In genomic region chr19:39401549-39402416, GRCh38 we compare ENCODE assay signal across 8 cellular contexts. TPM values are rescaled to one million over a fixed set of nuclear protein-coding genes. Genes with fewer than 3 reads are reported as not detected.
DNase-seq lines count a peak whose midpoint lies in the region; TF ChIP-seq lines count a peak whose summit lies in the region.

No MANE protein-coding gene starts in this region.

- H3K36me3 Mint-ChIP-seq in chondrocyte (ENCODE audit: low read depth), result no peaks in the 10 kb centered on the region

- H3K4me1 ChIP-seq in HUES48 (ENCODE audit: control insufficient read depth, insufficient read depth, low read length), result peaks cover 33% of the 10 kb centered on the region
- H3K4me1 ChIP-seq in mesenchymal stem cell (ENCODE audit: control insufficient read depth, insufficient read depth, low read depth, low read length), result peaks cover 32% of the 10 kb centered on the region

- H2AK5ac ChIP-seq in mesenchymal stem cell (ENCODE audit: low read length, severe bottlenecking), result no peak overlapping the region

- H3K18ac ChIP-seq in mesenchymal stem cell (ENCODE audit: low read depth in 1 of 2, low read length in 2 of 2), result peak overlapping the region; percentile 97 to 100

- peaks cover 7% of the 10 kb centered on the region for H3K79me1 ChIP-seq in mesenchymal stem cell (replicated peaks; ENCODE audit: low read length, poor library complexity, severe bottlenecking)

- WGBS in mesenchymal stem cell, result 44% methylated on average over 27 of the region's 27 CpGs

- H3K4me3 ChIP-seq in GM06990 (replicated peaks; ENCODE audit: low read depth, low read length), result peak overlapping the region; percentile 5; the same call in 1 of the 2 replicates
- peak overlapping the region; percentile 68 for H3K4me3 ChIP-seq in HUES48 (ENCODE audit: low read depth, low read length)
- H3K4me3 ChIP-seq in mesenchymal stem cell (ENCODE audit: insufficient read depth in 1 of 2, low read depth in 1 of 2, low read length in 2 of 2), result peak overlapping the region; percentile 39 to 47

- H3K4me1 Mint-ChIP-seq in chondrocyte (ENCODE audit: low read depth), result peaks cover 62% of the 10 kb centered on the region

- H3K14ac ChIP-seq in mesenchymal stem cell (ENCODE audit: low read length in 2 of 2), result peak overlapping the region in 1 of 2 experiments; percentile 94

- H3K4me3 Mint-ChIP-seq in chondrocyte (ENCODE audit: unreplicated experiment), result peak overlapping the region; percentile 82

- H3K27ac ChIP-seq in HUES48 (ENCODE audit: low read depth, low read length) (peak overlapping the region; percentile 99), mesenchymal stem cell (ENCODE audit: low read length, poor library complexity, severe bottlenecking) (peak overlapping the region; percentile 16)

- no peaks in the 10 kb centered on the region for H3K27me3 Mint-ChIP-seq in chondrocyte (ENCODE audit: low read depth)

- H2BK15ac ChIP-seq in mesenchymal stem cell (ENCODE audit: low read depth, poor library complexity, severe bottlenecking), result peak overlapping the region; percentile 98

- H3K36me3 ChIP-seq in GM06990 (ENCODE audit: control insufficient read depth, insufficient read depth, low read length) (peaks cover 3% of the 10 kb centered on the region), HUES48 (ENCODE audit: control insufficient read depth, insufficient read depth, low read length) (peaks cover 6% of the 10 kb centered on the region; the same call in 1 of the 2 replicates), mesenchymal stem cell (ENCODE audit: control insufficient read depth in 1 of 2, insufficient read depth in 2 of 2, low read depth in 1 of 2, low read length in 2 of 2) (peaks cover 7 to 15% of the 10 kb centered on the region in 2 experiments)

- H3K9ac ChIP-seq in HUES48 (ENCODE audit: low read depth, low read length) (peak overlapping the region; percentile 85), mesenchymal stem cell (ENCODE audit: low read length) (peak overlapping the region; percentile 97)

- peak overlapping the region; percentile 99 for H4K8ac ChIP-seq in mesenchymal stem cell (ENCODE audit: low read length)

- peak overlapping the region in 1 of 2 experiments; percentile 63 for H3K23ac ChIP-seq in mesenchymal stem cell (ENCODE audit: low read length in 2 of 2)

- H3K4ac ChIP-seq in mesenchymal stem cell (ENCODE audit: low read depth in 1 of 2, low read length in 2 of 2), result peak overlapping the region; percentile 1 to 96

- peak overlapping the region; percentile 97 to 100 for H2BK12ac ChIP-seq in mesenchymal stem cell (ENCODE audit: low read length in 2 of 2)

- H2BK120ac ChIP-seq in mesenchymal stem cell (ENCODE audit: low read depth, low read length), result peak overlapping the region; percentile 100

- H3K4me2 ChIP-seq in mesenchymal stem cell (ENCODE audit: low read length, poor library complexity, severe bottlenecking), result peak overlapping the region; percentile 94

- DNase-seq in GM06990 (ENCODE audit: extremely low read depth, insufficient read length), result peak; percentile 75
- peak; percentile 80 for DNase-seq in activated CD4-positive, CD25-positive, alpha-beta regulatory T cell treated with anti-CD3 and anti-CD28 coated beads, Interleukin-2, amount 50 U/mL, for 72 hours
- no peak for DNase-seq in chondrocyte (ENCODE audit: low spot score)
- DNase-seq in mesenchymal stem cell, result peak; percentile 94
- peak; percentile 63 to 81 for DNase-seq in stimulated activated CD8-positive, alpha-beta memory T cell treated with anti-CD3 and anti-CD28 coated beads, Interleukin-2, amount 100 ng/mL, for 48 hours (ENCODE audit: low read depth in 2 of 2)
- DNase-seq in NCI-H345 treated with DMSO at 0.1 percent for 48 hours (lab: John Stamatoyannopoulos, UW; ENCODE audit: unreplicated experiment), result no peak
- DNase-seq in NCI-H2227 (lab: John Stamatoyannopoulos, UW; ENCODE audit: unreplicated experiment), result no peak

- peak overlapping the region; percentile 100 for H3K27ac Mint-ChIP-seq in chondrocyte (ENCODE audit: unreplicated experiment)

- no peak overlapping the region for H2AFZ ChIP-seq in mesenchymal stem cell (ENCODE audit: low read depth, low read length)

- H3K9me3 ChIP-seq in HUES48 (ENCODE audit: control insufficient read depth, insufficient read depth, low read length), result no peaks in the 10 kb centered on the region
- H3K9me3 ChIP-seq in mesenchymal stem cell (ENCODE audit: control insufficient read depth, low read length), result no peaks in the 10 kb centered on the region

- TF ChIP-seq CTCF in GM06990 (IDR thresholded peaks at IDR 0.05; ENCODE audit: insufficient read depth, low read length, poor library complexity, severe bottlenecking) (peak; percentile 1), chondrocyte (IDR thresholded peaks at IDR 0.05) (no peak)

- no peak overlapping the region for H2BK5ac ChIP-seq in mesenchymal stem cell (ENCODE audit: low read depth, low read length, poor library complexity, severe bottlenecking)

- H3K9me3 Mint-ChIP-seq in chondrocyte (ENCODE audit: low read depth), result no peaks in the 10 kb centered on the region

- H4K91ac ChIP-seq in mesenchymal stem cell (ENCODE audit: low read length), result peak overlapping the region; percentile 95

- no peaks in the 10 kb centered on the region for H3K27me3 ChIP-seq in GM06990 (replicated peaks; ENCODE audit: control insufficient read depth, insufficient read depth, low read length)
- H3K27me3 ChIP-seq in HUES48 (ENCODE audit: control insufficient read depth, insufficient read depth, low read length), result no peaks in the 10 kb centered on the region
- H3K27me3 ChIP-seq in mesenchymal stem cell (ENCODE audit: control insufficient read depth in 1 of 2, insufficient read depth in 1 of 2, low read length in 2 of 2), result no peaks in the 10 kb centered on the region

RNA-seq across cellular contexts. Expression of gene ZFP36, which starts 4.9 kb away (rescaled TPM):
- total RNA-seq in chondrocyte, result 30.2 to 55.7 TPM (median 46.3 TPM) in 3 replicates
- 316 TPM for polyA plus RNA-seq in mesenchymal stem cell (2013, experiment 1 of 2)
- 290 TPM for polyA plus RNA-seq in mesenchymal stem cell (2013, experiment 2 of 2)

RNA-seq across cellular contexts. Expression of gene MED29, which starts 10.6 kb away (rescaled TPM):
- total RNA-seq in chondrocyte, result 27.0 to 31.1 TPM (median 28.7 TPM) in 3 replicates
- polyA plus RNA-seq in mesenchymal stem cell (2013, experiment 1 of 2), result 31.3 TPM
- 31.7 TPM for polyA plus RNA-seq in mesenchymal stem cell (2013, experiment 2 of 2)

RNA-seq across cellular contexts. Expression of gene PLEKHG2, which starts 10.7 kb away (rescaled TPM):
- 108 to 154 TPM (median 150 TPM) in 3 replicates for total RNA-seq in chondrocyte
- 61.4 TPM for polyA plus RNA-seq in mesenchymal stem cell (2013, experiment 1 of 2)
- polyA plus RNA-seq in mesenchymal stem cell (2013, experiment 2 of 2), result 51.6 TPM

RNA-seq across cellular contexts. Expression of gene PAF1, which starts 10.9 kb away (rescaled TPM):
- total RNA-seq in chondrocyte, result 32.2 to 39.7 TPM (median 32.5 TPM) in 3 replicates
- 45.4 TPM for polyA plus RNA-seq in mesenchymal stem cell (2013, experiment 1 of 2)
- polyA plus RNA-seq in mesenchymal stem cell (2013, experiment 2 of 2), result 45.0 TPM

RNA-seq across cellular contexts. Expression of gene RPS16, which starts 34.0 kb away (rescaled TPM):
- 1,022 to 1,375 TPM (median 1,065 TPM) in 3 replicates for total RNA-seq in chondrocyte
- 3,108 TPM for polyA plus RNA-seq in mesenchymal stem cell (2013, experiment 1 of 2)
- polyA plus RNA-seq in mesenchymal stem cell (2013, experiment 2 of 2), result 3,178 TPM

Comparison
In these comparisons a context has a peak if more than half of its experiments do, and no peak if none do; other contexts are left out.
1. DNase-seq: peak in GM06990 (single experiment), activated CD4-positive, CD25-positive, alpha-beta regulatory T cell treated with anti-CD3 and anti-CD28 coated beads, Interleukin-2, amount 50 U/mL, for 72 hours (single experiment), mesenchymal stem cell (single experiment) and stimulated activated CD8-positive, alpha-beta memory T cell treated with anti-CD3 and anti-CD28 coated beads, Interleukin-2, amount 100 ng/mL, for 48 hours (2 of 2); none in chondrocyte (single experiment), NCI-H345 treated with DMSO at 0.1 percent for 48 hours (single experiment) and NCI-H2227 (single experiment).
2. H3K4me3 ChIP-seq: peak in every context shown above with its lines; median percentile 68 in HUES48; 43 in mesenchymal stem cell; 5 in GM06990.